8 cellular contexts compared by ENCODE assay signal in genomic region chr22:19909350-19910179, GRCh38.
DNase-seq lines count a peak whose midpoint lies in the region; ATAC-seq lines count a peak whose summit lies in the region.

No MANE protein-coding gene starts in this region.

- no peak overlapping the region for H3K27ac ChIP-seq in caudate nucleus (ENCODE audit: low read depth, low read length)

- peak; percentile 83 for DNase-seq in activated gamma-delta T cell treated with Interleukin-2 at 50 U/mL for 16 hours
- no peak for DNase-seq in activated gamma-delta T cell (lab: John Stamatoyannopoulos, UW)
- DNase-seq in NCI-H446 (lab: John Stamatoyannopoulos, UW): peak; percentile 67 to 82
- peak in 57 of 61 donors; percentile 5 to 81 (median 57) for DNase-seq in caudate nucleus (lab: John Stamatoyannopoulos, UW)
- DNase-seq in kidney glomerular epithelial cell (lab: John Stamatoyannopoulos, UW): peak; percentile 75
- DNase-seq in stimulated activated CD4-positive, alpha-beta T cell treated with anti-CD3 and anti-CD28 coated beads, Interleukin-2, amount 100 ng/mL, for 24 hours: peak; percentile 87 to 88

- ATAC-seq in activated CD4-positive, CD25-positive, alpha-beta regulatory T cell treated with anti-CD3 and anti-CD28 coated beads, Interleukin-2, amount 50 U/mL, for 24 hours: peak; percentile 86 to 89
- no peak for ATAC-seq in HG03469 (IDR thresholded peaks at IDR 0.05; ENCODE audit: unreplicated experiment)
